2 cellular contexts compared by ENCODE assay signal in genomic region chr17:81984773-81985410, GRCh38.
TF ChIP-seq lines count a peak whose summit lies in the region.

No MANE protein-coding gene starts in this region.

TF ChIP-seq in GM12891, 5 proteins besides CTCF, POLR2A, EP300 and RAD21:
- TF ChIP-seq POU2F2 (IDR thresholded peaks at IDR 0.05; ENCODE audit: low read depth, low read length) (peak; percentile 67; the same call in 1 of the 2 replicates), PAX5 (IDR thresholded peaks at IDR 0.05; ENCODE audit: insufficient read depth, low read length, severe bottlenecking) (no peak), POLR2AphosphoS5 (IDR thresholded peaks at IDR 0.05; ENCODE audit: low read depth, low read length) (peak; percentile 70)

TF ChIP-seq in K562, 482 proteins besides CTCF, POLR2A, EP300 and RAD21:
- TF ChIP-seq HNRNPLL (IDR thresholded peaks at IDR 0.05; ENCODE audit: low read depth, low read length, poor library complexity, severe bottlenecking), result peak; percentile 56
- peak; percentile 74 for TF ChIP-seq MYNN (IDR thresholded peaks at IDR 0.05)
- TF ChIP-seq MYNN (CRISPR knock-in tag; IDR thresholded peaks at IDR 0.05), result no peak
- TF ChIP-seq RBFOX2 (IDR thresholded peaks at IDR 0.05; ENCODE audit: low read depth, low read length), result 0 out of 2 replicates have a peak, but pooled peaks have one; percentile 28
- no peak for TF ChIP-seq NFIC (IDR thresholded peaks at IDR 0.05)
- no peak for TF ChIP-seq CUX1 (CRISPR knock-in tag; IDR thresholded peaks at IDR 0.05)
- no peak for TF ChIP-seq MCM5 (IDR thresholded peaks at IDR 0.05; ENCODE audit: low read depth)
- peak in 1 of 2 experiments; percentile 49; a peak in 1 of 4 replicates for TF ChIP-seq KDM1A (IDR thresholded peaks at IDR 0.05)
- peak; percentile 29; the same call in 1 of the 2 replicates for TF ChIP-seq POLR2G (IDR thresholded peaks at IDR 0.05; ENCODE audit: low read depth, low read length)
- TF ChIP-seq KLF10 (CRISPR knock-in tag; IDR thresholded peaks at IDR 0.05), result no peak
- TF ChIP-seq ZBTB43 (CRISPR knock-in tag; IDR thresholded peaks at IDR 0.05), result peak; percentile 96
- peak; percentile 84 for TF ChIP-seq EGR1 (conservative IDR thresholded peaks at IDR 0.05)
- TF ChIP-seq BCLAF1 (IDR thresholded peaks at IDR 0.05; ENCODE audit: borderline replicate concordance in 1 of 2, control insufficient read depth in 1 of 2, low read depth in 2 of 2, low read length in 1 of 2), result peak in 1 of 2 experiments; percentile 19; a peak in 1 of 4 replicates
- TF ChIP-seq ZNF436 (CRISPR knock-in tag; IDR thresholded peaks at IDR 0.05), result no peak
